ENCODE assay signal across 7 cellular contexts in the genomic region with DNA sequence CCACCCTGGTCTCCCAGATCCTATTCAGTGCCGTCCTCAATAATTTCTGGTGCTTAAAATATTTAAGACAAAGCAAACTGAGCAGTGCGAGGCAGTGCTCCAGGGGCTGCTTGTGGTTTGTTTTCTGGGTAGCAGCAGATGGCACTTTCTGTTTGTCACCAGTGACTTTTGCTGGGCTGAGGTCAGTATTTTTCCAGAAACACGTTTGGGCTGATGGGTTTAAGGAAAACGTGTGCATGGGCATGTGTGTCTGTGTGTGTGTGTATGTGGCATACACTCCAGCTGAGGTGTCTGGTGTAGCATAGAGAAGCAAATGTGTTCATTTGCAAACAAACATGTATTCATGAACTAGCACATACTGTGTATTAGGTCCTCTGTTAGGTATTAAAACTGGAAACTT. TPM values are rescaled to one million over a fixed set of nuclear protein-coding genes. Genes with fewer than 3 reads are reported as not detected.
"Had no signal": no experiment of that assay in that cellular context is flagged by ENCODE, and none has a peak within 500 bp of the region (broad histone marks: within the 10 kb centered on the region; RNA-seq: fewer than 3 reads in every experiment).

No MANE protein-coding gene starts in this region.

RNA-seq across cellular contexts. Expression of gene CD8B, which starts 10.1 kb away (rescaled TPM):
- total RNA-seq: dermis blood vessel endothelial cell, endothelial cell of umbilical vein, fibroblast of lung, foreskin keratinocyte, occipital lobe, renal cortical epithelial cell, urinary bladder had no signal
